In genomic region chr3:84109911-84110310, GRCh38 we compare ENCODE assay signal across 25 cellular contexts.
DNase-seq lines count a peak whose midpoint lies in the region; ATAC-seq, FAIRE-seq and TF ChIP-seq lines count a peak whose summit lies in the region.
"Had no signal": no experiment of that assay in that cellular context is flagged by ENCODE, and none has a peak within 500 bp of the region (broad histone marks: within the 10 kb centered on the region; RNA-seq: fewer than 3 reads in every experiment).

No MANE protein-coding gene starts in this region.

- no peaks in the 10 kb centered on the region for H3K27me3 ChIP-seq in GM23338 (ENCODE audit: insufficient read depth)
- H3K27me3 ChIP-seq in astrocyte (ENCODE audit: insufficient read depth, low read length), result no peaks in the 10 kb centered on the region
- H3K27me3 ChIP-seq in keratinocyte (ENCODE audit: control insufficient read depth, extremely low read depth, insufficient read depth, low read length), result no peaks in the 10 kb centered on the region
- no peaks in the 10 kb centered on the region for H3K27me3 ChIP-seq in smooth muscle cell (ENCODE audit: low read depth)
- H3K27me3 ChIP-seq: BE2C, MG63, Peyer's patch had no signal

- no peaks in the 10 kb centered on the region for H3K27me3 Mint-ChIP-seq in GM23338 (ENCODE audit: insufficient read depth, low read depth, poor library complexity)
- H3K27me3 Mint-ChIP-seq in astrocyte (ENCODE audit: low read depth, unreplicated experiment), result no peaks in the 10 kb centered on the region
- no peaks in the 10 kb centered on the region for H3K27me3 Mint-ChIP-seq in activated CD4-positive, alpha-beta T cell treated with anti-CD3 and anti-CD28 coated beads for 36 hours

- H3K4me1 ChIP-seq in GM23338 (ENCODE audit: insufficient read depth) (peaks cover 23% of the 10 kb centered on the region), astrocyte (ENCODE audit: insufficient read depth, low read length) (peaks cover 22% of the 10 kb centered on the region), keratinocyte (ENCODE audit: control insufficient read depth, extremely low read depth, insufficient read depth, low read length) (peaks cover 36% of the 10 kb centered on the region), smooth muscle cell (ENCODE audit: low read depth) (peaks cover 8% of the 10 kb centered on the region)
- H3K4me1 ChIP-seq: Peyer's patch had no signal

- H3K36me3 ChIP-seq in GM23338 (ENCODE audit: insufficient read depth) (no peaks in the 10 kb centered on the region), astrocyte (ENCODE audit: insufficient read depth, low read length) (no peaks in the 10 kb centered on the region), keratinocyte (ENCODE audit: control insufficient read depth in 2 of 2, extremely low read depth in 1 of 2, insufficient read depth in 2 of 2, low read length in 2 of 2) (no peaks in the 10 kb centered on the region), smooth muscle cell (ENCODE audit: low read depth) (no peaks in the 10 kb centered on the region)
- H3K36me3 ChIP-seq: BE2C, MG63, Peyer's patch had no signal

- CTCF ChIA-PET in activated CD4-positive, alpha-beta T cell treated with anti-CD3 and anti-CD28 coated beads for 36 hours (lab: Charles Lee), result no interaction called here

- H3K9me3 ChIP-seq in astrocyte (ENCODE audit: insufficient read depth, low read depth, low read length) (no peaks in the 10 kb centered on the region), keratinocyte (ENCODE audit: control insufficient read depth, low read depth, low read length) (no peaks in the 10 kb centered on the region), smooth muscle cell (replicated peaks; ENCODE audit: low read depth) (no peaks in the 10 kb centered on the region)
- H3K9me3 ChIP-seq: BE2C, MG63, Peyer's patch had no signal

- no peaks in the 10 kb centered on the region for H4K20me1 ChIP-seq in GM23338 (replicated peaks; ENCODE audit: insufficient read depth)
- no peaks in the 10 kb centered on the region for H4K20me1 ChIP-seq in astrocyte (ENCODE audit: insufficient read depth, low read length)
- H4K20me1 ChIP-seq in keratinocyte (ENCODE audit: control insufficient read depth, extremely low read depth, insufficient read depth, low read length), result no peaks in the 10 kb centered on the region
- no peaks in the 10 kb centered on the region for H4K20me1 ChIP-seq in smooth muscle cell (ENCODE audit: low read depth)

- H3K4me2 ChIP-seq in GM23338 (peak overlapping the region; percentile 29; the same call in 1 of the 2 replicates), astrocyte (ENCODE audit: low read length) (peak overlapping the region; percentile 22), keratinocyte (ENCODE audit: control insufficient read depth, extremely low read depth, insufficient read depth, low read depth, low read length) (no peak overlapping the region), smooth muscle cell (peak overlapping the region; percentile 12)

- no peak overlapping the region for H3K4me3 Mint-ChIP-seq in GM23338
- no peak overlapping the region for H3K4me3 Mint-ChIP-seq in astrocyte (ENCODE audit: unreplicated experiment)
- no peak overlapping the region for H3K4me3 Mint-ChIP-seq in activated CD4-positive, alpha-beta T cell treated with anti-CD3 and anti-CD28 coated beads for 36 hours

- no peak for FAIRE-seq in astrocyte (lab: Jason Lieb, UNC)
- FAIRE-seq in keratinocyte (lab: Jason Lieb, UNC), result no peak
- FAIRE-seq: GM12878, HepG2, K562 had no signal

- TF ChIP-seq CTCF in GM23338 (conservative IDR thresholded peaks at IDR 0.05; ENCODE audit: low read depth in 2 of 2) (no peak), astrocyte (IDR thresholded peaks at IDR 0.05; ENCODE audit: insufficient read depth, low read depth, low read length) (no peak), keratinocyte (optimal IDR thresholded peaks at IDR 0.05 in 1 of 3, IDR thresholded peaks at IDR 0.05 in 1 of 3, conservative IDR thresholded peaks at IDR 0.05 in 1 of 3; ENCODE audit: extremely low read depth in 1 of 3, insufficient read depth in 2 of 3, low read length in 3 of 3) (no peak), smooth muscle cell (IDR thresholded peaks at IDR 0.05; ENCODE audit: borderline replicate concordance, insufficient read depth, poor library complexity, severe bottlenecking) (no peak)

- POLR2A ChIA-PET in activated CD4-positive, alpha-beta T cell treated with anti-CD3 and anti-CD28 coated beads for 36 hours (lab: Charles Lee), result interaction anchor here (0.6 kb wide), 1 partner anchor 298 kb away, joined by 3 read pairs; no protein-coding TSS in a partner anchor

- H3K4me1 Mint-ChIP-seq in GM23338 (peaks cover 25% of the 10 kb centered on the region), astrocyte (ENCODE audit: low read depth, unreplicated experiment) (peaks cover 14% of the 10 kb centered on the region)
- H3K4me1 Mint-ChIP-seq in activated CD4-positive, alpha-beta T cell treated with anti-CD3 and anti-CD28 coated beads for 36 hours, result no peaks in the 10 kb centered on the region

- no peaks in the 10 kb centered on the region for H3K79me2 ChIP-seq in GM23338 (replicated peaks; ENCODE audit: insufficient read depth)
- no peaks in the 10 kb centered on the region for H3K79me2 ChIP-seq in astrocyte (ENCODE audit: insufficient read depth, low read length)
- H3K79me2 ChIP-seq in keratinocyte (ENCODE audit: control insufficient read depth, insufficient read depth, low read length), result no peaks in the 10 kb centered on the region
- no peaks in the 10 kb centered on the region for H3K79me2 ChIP-seq in smooth muscle cell (ENCODE audit: low read depth)

- H3K9me2 ChIP-seq in GM23338 (ENCODE audit: insufficient read depth), result peaks cover 4% of the 10 kb centered on the region; the same call in 1 of the 2 replicates

- no peak overlapping the region for H3K4me3 ChIP-seq in GM23338
- H3K4me3 ChIP-seq in astrocyte (ENCODE audit: insufficient read depth, low read depth, low read length), result no peak overlapping the region
- no peak overlapping the region for H3K4me3 ChIP-seq in keratinocyte (ENCODE audit: control insufficient read depth in 2 of 3, extremely low read depth in 1 of 3, insufficient read depth in 2 of 3, low read depth in 1 of 3, low read length in 3 of 3)
- H3K4me3 ChIP-seq in smooth muscle cell, result no peak overlapping the region
- H3K4me3 ChIP-seq: GM12878, GM23248, K562, MG63, Peyer's patch had no signal

- intact Hi-C loops in activated CD4-positive, alpha-beta T cell treated with anti-CD3 and anti-CD28 coated beads for 36 hours (cut with DNase I, micrococcal nuclease), result no loop called here

- H3K36me3 Mint-ChIP-seq in GM23338 (ENCODE audit: low read depth) (no peaks in the 10 kb centered on the region), astrocyte (ENCODE audit: low read depth, unreplicated experiment) (no peaks in the 10 kb centered on the region)
- no peaks in the 10 kb centered on the region for H3K36me3 Mint-ChIP-seq in activated CD4-positive, alpha-beta T cell treated with anti-CD3 and anti-CD28 coated beads for 36 hours (ENCODE audit: low read depth)

- H3K9me1 ChIP-seq in keratinocyte (ENCODE audit: control insufficient read depth, extremely low read depth, insufficient read depth, low read length), result no peaks in the 10 kb centered on the region

- H3K9ac ChIP-seq in astrocyte (ENCODE audit: low read length), result peak overlapping the region; percentile 25
- no peak overlapping the region for H3K9ac ChIP-seq in keratinocyte (ENCODE audit: control insufficient read depth, extremely low read depth, insufficient read depth, low read length)
- no peak overlapping the region for H3K9ac ChIP-seq in smooth muscle cell (ENCODE audit: low read depth)
- H3K9ac ChIP-seq: GM23248 had no signal

- H3F3A ChIP-seq in GM23338 (replicated peaks; ENCODE audit: low read depth) (no peaks in the 10 kb centered on the region), smooth muscle cell (ENCODE audit: low read depth) (no peaks in the 10 kb centered on the region)

- H2AFZ ChIP-seq in GM23338 (0 out of 2 replicates have a peak overlapping the region, but pooled peaks have one; percentile 16), astrocyte (ENCODE audit: low read depth, low read length) (peak overlapping the region; percentile 12), keratinocyte (ENCODE audit: control insufficient read depth, low read length) (peak overlapping the region; percentile 91), smooth muscle cell (ENCODE audit: low read depth) (no peak overlapping the region)
- H2AFZ ChIP-seq: GM23248 had no signal

- H3K9me3 Mint-ChIP-seq in GM23338 (no peaks in the 10 kb centered on the region), astrocyte (ENCODE audit: unreplicated experiment) (peaks cover 6% of the 10 kb centered on the region)
- H3K9me3 Mint-ChIP-seq in activated CD4-positive, alpha-beta T cell treated with anti-CD3 and anti-CD28 coated beads for 36 hours (ENCODE audit: low read depth), result peaks cover 20% of the 10 kb centered on the region

- dilution Hi-C loops in keratinocyte (cut with MboI; ENCODE audit: extremely low pct_ligation_motif_present, low sequenced_read_pairs), result no loop called here

- H3K27ac ChIP-seq in GM23338 (ENCODE audit: low read depth) (no peak overlapping the region), astrocyte (ENCODE audit: low read depth, low read length) (peak overlapping the region; percentile 94), keratinocyte (ENCODE audit: control insufficient read depth, insufficient read depth, low read length) (peak overlapping the region; percentile 92), smooth muscle cell (ENCODE audit: low read depth) (no peak overlapping the region)
- H3K27ac ChIP-seq: GM23248, HL-60, Peyer's patch had no signal

- no peak for ATAC-seq in GM23338
- no peak for ATAC-seq in activated CD4-positive, alpha-beta T cell treated with anti-CD3 and anti-CD28 coated beads for 36 hours
- ATAC-seq: GM12878, HepG2, K562 had no signal

- H3K27ac Mint-ChIP-seq in GM23338, result peak overlapping the region; percentile 32; the same call in 1 of the 2 replicates
- H3K27ac Mint-ChIP-seq in astrocyte (ENCODE audit: unreplicated experiment), result no peak overlapping the region
- no peak overlapping the region for H3K27ac Mint-ChIP-seq in activated CD4-positive, alpha-beta T cell treated with anti-CD3 and anti-CD28 coated beads for 36 hours

- DNase-seq in GM23338 (ENCODE audit: low spot score) (no peak), astrocyte (ENCODE audit: low read depth) (peak; percentile 15), keratinocyte (ENCODE audit: low read depth, low spot score) (no peak), smooth muscle cell (lab: John Stamatoyannopoulos, UW; ENCODE audit: unreplicated experiment) (no peak), COR-L47 (lab: John Stamatoyannopoulos, UW) (no peak), retina (no peak)
- DNase-seq in activated CD4-positive, alpha-beta T cell treated with anti-CD3 and anti-CD28 coated beads for 36 hours, result no peak
- DNase-seq: BE2C; DMS 273 treated with DMSO at 0.1 percent for 48 hours; DMS79 treated with DMSO at 0.1 percent for 48 hours; GM23248; HCEC 1CT; MG63; NCI-H1048; NCI-H1417 treated with DMSO at 0.1 percent for 48 hours; NCI-H1930; NCI-H2227 treated with DMSO at 0.1 percent for 48 hours; NCI-H510A; NCI-H748 treated with DMSO at 0.1 percent for 48 hours; NK-92 treated with Interleukin-12 subunit alpha and Interleukin-12 subunit beta, amount 100 ng/mL, for 24 hours; Peyer's patch had no signal

TF ChIP-seq in GM23338, 12 proteins besides CTCF, POLR2A, EP300 and RAD21 (continues in another document):
- TF ChIP-seq ZNF331 (CRISPR knock-in tag; IDR thresholded peaks at IDR 0.05; ENCODE audit: low read depth), result no peak

Comparison
In these comparisons a context has a peak if more than half of its experiments do, and no peak if none do; other contexts are left out.
1. H3K27ac ChIP-seq: peak in astrocyte (single experiment) and keratinocyte (single experiment); none in GM23338 (single experiment) and smooth muscle cell (single experiment).